Comparison of ENCODE assay signal across 8 cellular contexts in genomic region chr3:36429986-36430485, GRCh38. TPM values are rescaled to one million over a fixed set of nuclear protein-coding genes. Genes with fewer than 3 reads are reported as not detected.
"Had no signal": no experiment of that assay in that cellular context is flagged by ENCODE, and none has a peak within 500 bp of the region (broad histone marks: within the 10 kb centered on the region; RNA-seq: fewer than 3 reads in every experiment).

No MANE protein-coding gene starts in this region.

- H3K4me3 ChIP-seq: GM23338 had no signal

- ATAC-seq: GM23338, HepG2 had no signal

- H3K4me2 ChIP-seq: GM23338 had no signal

- H2AFZ ChIP-seq: GM23338 had no signal

- DNase-seq: H9, HCEC 1CT, HFFc6, KBM-7 had no signal

- H3K27ac ChIP-seq: HL-60 had no signal

RNA-seq across cellular contexts. Expression of gene STAC, which starts 49.7 kb away (rescaled TPM):
- total RNA-seq: HepG2, HFFc6 had no signal
- polyA plus RNA-seq: HepG2, IgD-negative memory B cell had no signal
